14 cellular contexts compared by ENCODE assay signal in the genomic region with DNA sequence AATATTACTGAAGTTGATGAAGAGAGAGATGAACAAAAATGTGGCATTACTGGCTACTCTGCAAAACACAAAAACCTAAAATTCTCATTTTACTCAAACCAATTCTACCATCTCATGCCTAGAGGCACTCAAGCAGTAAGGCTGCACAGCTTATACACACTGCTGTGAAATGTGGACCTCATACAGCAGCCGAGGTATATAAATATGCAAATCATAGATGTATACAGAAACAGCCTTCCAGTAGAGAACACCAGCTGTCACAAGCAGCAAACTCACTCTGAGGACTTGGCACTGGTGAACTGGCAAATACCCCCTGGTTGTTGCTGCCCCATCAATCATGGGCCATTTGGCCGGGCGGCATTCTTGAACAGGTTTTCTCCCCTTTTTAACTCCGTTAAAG.
DNase-seq lines count a peak whose midpoint lies in the region; ATAC-seq, FAIRE-seq and TF ChIP-seq lines count a peak whose summit lies in the region.
"Had no signal": no experiment of that assay in that cellular context is flagged by ENCODE, and none has a peak within 500 bp of the region (broad histone marks: within the 10 kb centered on the region; RNA-seq: fewer than 3 reads in every experiment).

No MANE protein-coding gene starts in this region.

- FAIRE-seq in kidney (lab: Jason Lieb, UNC) = no peak

- no peaks in the 10 kb centered on the region for H3K9me3 ChIP-seq in SK-N-MC (ENCODE audit: low read depth, low read length)
- H3K9me3 ChIP-seq in kidney (ENCODE audit: control insufficient read depth in 1 of 2, low read length in 2 of 2) = no peaks in the 10 kb centered on the region

- peak overlapping the region; percentile 70 for H3K27ac ChIP-seq in SK-N-MC
- H3K27ac ChIP-seq in kidney (ENCODE audit: low read depth in 2 of 2, low read length in 2 of 2) = no peak overlapping the region
- H3K27ac ChIP-seq: cardiac muscle cell had no signal

- DNase-seq in SK-N-MC (ENCODE audit: low read depth, low spot score) (no peak), kidney (no peak), NCI-H1417 (lab: John Stamatoyannopoulos, UW) (no peak), NCI-H226 (no peak)
- DNase-seq in effector CD8-positive, alpha-beta T cell (lab: John Stamatoyannopoulos, UW) = no peak
- DNase-seq: activated CD4-positive, alpha-beta T cell treated with anti-CD3 and anti-CD28 coated beads, Interleukin-2, amount 10 ng/mL, durations not matched to agents 24 days and 14 days; activated effector memory CD4-positive, alpha-beta T cell treated with anti-CD3 and anti-CD28 coated beads, Interleukin-2, amount 50 U/mL, for 16 hours; NCI-H1417 treated with DMSO at 0.1 percent for 48 hours; stimulated activated CD4-positive, alpha-beta T cell treated with anti-CD3 and anti-CD28 coated beads, Interleukin-1b, Interleukin-23, amount 100 ng/mL, for 48 hours; stimulated activated naive CD4-positive, alpha-beta T cell had no signal

- no peaks in the 10 kb centered on the region for H3K4me1 ChIP-seq in kidney (ENCODE audit: control insufficient read depth in 1 of 2, insufficient read depth in 1 of 2, low read depth in 1 of 2, low read length in 2 of 2)

- H3K9ac ChIP-seq in SK-N-MC (ENCODE audit: insufficient read length) (no peak overlapping the region), kidney (ENCODE audit: low read length in 2 of 2) (no peak overlapping the region)

- peak overlapping the region; percentile 35 for H3K4me3 ChIP-seq in SK-N-MC
- no peak overlapping the region for H3K4me3 ChIP-seq in kidney (ENCODE audit: low read length in 2 of 2)
- H3K4me3 ChIP-seq: cardiac muscle cell had no signal

- intact Hi-C loops in kidney (cut with DNase I) = no loop called here

- peak; percentile 98 for ATAC-seq in GM18868 (IDR thresholded peaks at IDR 0.05; ENCODE audit: unreplicated experiment)
- ATAC-seq in GM21786 (IDR thresholded peaks at IDR 0.05; ENCODE audit: unreplicated experiment) = peak; percentile 71
- peak; percentile 83 for ATAC-seq in HG03175 (IDR thresholded peaks at IDR 0.05; ENCODE audit: unreplicated experiment)

- no peaks in the 10 kb centered on the region for H3K36me3 ChIP-seq in SK-N-MC (ENCODE audit: insufficient read depth, low read length)
- no peaks in the 10 kb centered on the region for H3K36me3 ChIP-seq in kidney (ENCODE audit: control insufficient read depth in 1 of 2, insufficient read depth in 2 of 2, low read length in 2 of 2)
- H3K36me3 ChIP-seq: cardiac muscle cell had no signal

- TF ChIP-seq CTCF in kidney (IDR thresholded peaks at IDR 0.05; ENCODE audit: borderline replicate concordance, extremely low read depth, insufficient read depth) = no peak
